Comparison of ENCODE assay signal across 8 cellular contexts in the genomic region with DNA sequence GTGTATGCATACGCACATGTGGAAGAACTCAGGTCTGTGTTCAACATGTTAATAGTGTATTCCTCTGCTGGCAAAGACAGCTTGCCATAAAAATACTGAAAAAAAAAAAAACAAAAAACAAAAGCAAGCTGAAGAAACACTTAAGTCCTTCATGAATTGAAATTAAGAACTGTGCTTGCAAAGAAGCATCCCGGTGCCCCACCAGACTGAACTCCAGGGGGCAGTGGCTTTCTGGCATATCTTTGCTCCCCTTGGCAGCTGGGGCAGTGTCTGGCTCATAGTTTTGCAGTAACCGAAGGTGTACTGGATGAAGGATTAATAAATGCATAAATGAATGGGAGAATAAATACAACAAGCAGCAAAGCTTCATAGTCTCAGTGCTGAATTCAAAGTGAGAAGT.
DNase-seq lines count a peak whose midpoint lies in the region; ATAC-seq and TF ChIP-seq lines count a peak whose summit lies in the region.

No MANE protein-coding gene starts in this region.

- peak; percentile 67 for TF ChIP-seq CTCF in SK-N-SH (IDR thresholded peaks at IDR 0.05)

- 62% methylated on average over 3 of the region's 3 CpGs for WGBS in SK-N-SH (ENCODE audit: low lambda C conversion rate)

- no peak overlapping the region for H3K4me3 Mint-ChIP-seq in activated CD4-positive, alpha-beta memory T cell treated with anti-CD3 and anti-CD28 coated beads for 36 hours
- no peak overlapping the region for H3K4me3 Mint-ChIP-seq in activated CD4-positive, alpha-beta memory T cell treated with anti-CD3 and anti-CD28 coated beads, Interleukin-2, amount 10 ng/mL, durations not matched to agents 7 days and 5 days

- no peaks in the 10 kb centered on the region for H4K20me1 ChIP-seq in SK-N-SH (ENCODE audit: insufficient read depth)

- TF ChIP-seq EP300 in SK-N-SH (IDR thresholded peaks at IDR 0.05; ENCODE audit: borderline replicate concordance in 1 of 2, low read depth in 1 of 2, low read length in 1 of 2): no peak

- no peaks in the 10 kb centered on the region for H3K4me1 Mint-ChIP-seq in activated CD4-positive, alpha-beta memory T cell treated with anti-CD3 and anti-CD28 coated beads for 36 hours (ENCODE audit: low read depth)
- no peaks in the 10 kb centered on the region for H3K4me1 Mint-ChIP-seq in activated CD4-positive, alpha-beta memory T cell treated with anti-CD3 and anti-CD28 coated beads, Interleukin-2, amount 10 ng/mL, durations not matched to agents 7 days and 5 days

- no peaks in the 10 kb centered on the region for H3F3A ChIP-seq in SK-N-SH (replicated peaks; ENCODE audit: insufficient read depth)

- POLR2A ChIA-PET in activated CD4-positive, alpha-beta memory T cell treated with anti-CD3 and anti-CD28 coated beads for 36 hours (lab: Charles Lee): no interaction called here
- POLR2A ChIA-PET in activated CD4-positive, alpha-beta memory T cell treated with anti-CD3 and anti-CD28 coated beads, Interleukin-2, amount 10 ng/mL, durations not matched to agents 7 days and 5 days (lab: Charles Lee): no interaction called here
- POLR2A ChIA-PET in SK-N-SH (lab: Yijun Ruan, JAX): no interaction called here

- no peak overlapping the region for H3K4me3 ChIP-seq in SK-N-SH (ENCODE audit: low read depth in 2 of 2, low read length in 1 of 2)

- no peaks in the 10 kb centered on the region for H3K36me3 Mint-ChIP-seq in activated CD4-positive, alpha-beta memory T cell treated with anti-CD3 and anti-CD28 coated beads for 36 hours
- H3K36me3 Mint-ChIP-seq in activated CD4-positive, alpha-beta memory T cell treated with anti-CD3 and anti-CD28 coated beads, Interleukin-2, amount 10 ng/mL, durations not matched to agents 7 days and 5 days (ENCODE audit: low read depth): no peaks in the 10 kb centered on the region

- no peak overlapping the region for H3K4me2 ChIP-seq in SK-N-SH

- intact Hi-C loops in activated CD4-positive, alpha-beta memory T cell treated with anti-CD3 and anti-CD28 coated beads for 36 hours (cut with micrococcal nuclease): loop anchor here (5.0 kb wide), 1 partner anchor 197 kb away; no protein-coding TSS in a partner anchor
- intact Hi-C loops in sciatic nerve (cut with DNase I): loop anchor here (10.0 kb wide), 1 partner anchor 189 kb away; a partner anchor contains a TSS

- DNase-seq in activated CD4-positive, alpha-beta memory T cell treated with anti-CD3 and anti-CD28 coated beads for 36 hours: peak; percentile 18
- no peak for DNase-seq in activated CD4-positive, alpha-beta memory T cell treated with anti-CD3 and anti-CD28 coated beads, Interleukin-2, amount 10 ng/mL, durations not matched to agents 7 days and 5 days
- DNase-seq in SK-N-SH: peak; percentile 30
- DNase-seq in germinal center (ENCODE audit: low spot score): peak; percentile 14
- DNase-seq in sciatic nerve (ENCODE audit: low spot score): peak; percentile 67
- no peak for DNase-seq in RPMI8226
- no peak for DNase-seq in activated gamma-delta T cell (lab: John Stamatoyannopoulos, UW)

- TF ChIP-seq RAD21 in SK-N-SH (IDR thresholded peaks at IDR 0.05; ENCODE audit: low read length): peak; percentile 73

- no peak overlapping the region for H3K27ac ChIP-seq in SK-N-SH (ENCODE audit: low read depth in 2 of 2, low read length in 1 of 2)

- ATAC-seq in sciatic nerve (peak; percentile 37), HG03442 (IDR thresholded peaks at IDR 0.05; ENCODE audit: unreplicated experiment) (no peak)

- H3K9me3 ChIP-seq in SK-N-SH: no peaks in the 10 kb centered on the region

- no peaks in the 10 kb centered on the region for H3K9me2 ChIP-seq in SK-N-SH

- no peak overlapping the region for H3K27ac Mint-ChIP-seq in activated CD4-positive, alpha-beta memory T cell treated with anti-CD3 and anti-CD28 coated beads for 36 hours
- H3K27ac Mint-ChIP-seq in activated CD4-positive, alpha-beta memory T cell treated with anti-CD3 and anti-CD28 coated beads, Interleukin-2, amount 10 ng/mL, durations not matched to agents 7 days and 5 days: no peak overlapping the region

- no peaks in the 10 kb centered on the region for H3K27me3 ChIP-seq in SK-N-SH (ENCODE audit: insufficient read depth)

- H3K9me3 Mint-ChIP-seq in activated CD4-positive, alpha-beta memory T cell treated with anti-CD3 and anti-CD28 coated beads for 36 hours: no peaks in the 10 kb centered on the region
- H3K9me3 Mint-ChIP-seq in activated CD4-positive, alpha-beta memory T cell treated with anti-CD3 and anti-CD28 coated beads, Interleukin-2, amount 10 ng/mL, durations not matched to agents 7 days and 5 days: no peaks in the 10 kb centered on the region

- H3K36me3 ChIP-seq in SK-N-SH (replicated peaks in 1 of 2; ENCODE audit: control insufficient read depth in 1 of 2, insufficient read depth in 2 of 2, low read length in 1 of 2): no peaks in the 10 kb centered on the region

- H3K9ac ChIP-seq in SK-N-SH: no peak overlapping the region

- H2AFZ ChIP-seq in SK-N-SH (ENCODE audit: low read depth): no peak overlapping the region

- peaks cover 13% of the 10 kb centered on the region for H3K27me3 Mint-ChIP-seq in activated CD4-positive, alpha-beta memory T cell treated with anti-CD3 and anti-CD28 coated beads for 36 hours
- H3K27me3 Mint-ChIP-seq in activated CD4-positive, alpha-beta memory T cell treated with anti-CD3 and anti-CD28 coated beads, Interleukin-2, amount 10 ng/mL, durations not matched to agents 7 days and 5 days: peaks cover 13% of the 10 kb centered on the region

- CTCF ChIA-PET in activated CD4-positive, alpha-beta memory T cell treated with anti-CD3 and anti-CD28 coated beads for 36 hours (lab: Charles Lee): no interaction called here
- CTCF ChIA-PET in activated CD4-positive, alpha-beta memory T cell treated with anti-CD3 and anti-CD28 coated beads, Interleukin-2, amount 10 ng/mL, durations not matched to agents 7 days and 5 days (lab: Charles Lee): no interaction called here
- CTCF ChIA-PET in SK-N-SH (lab: Yijun Ruan, JAX): interaction anchor here (0.9 to 4.2 kb wide), 13 partner anchors 9 to 353 kb away, joined by 3 to 48 read pairs (median 5); a partner anchor contains a TSS

- peaks cover 0 to 3% of the 10 kb centered on the region in 2 experiments; a peak in 2 of 4 replicates for H3K4me1 ChIP-seq in SK-N-SH (ENCODE audit: control insufficient read depth in 1 of 2, insufficient read depth in 2 of 2, low read depth in 1 of 2, low read length in 1 of 2)

- no peaks in the 10 kb centered on the region for H3K79me2 ChIP-seq in SK-N-SH (ENCODE audit: insufficient read depth)

TF ChIP-seq in SK-N-SH, 30 proteins besides CTCF, POLR2A, EP300 and RAD21:
- no peak for TF ChIP-seq YY1 (IDR thresholded peaks at IDR 0.05; ENCODE audit: low read depth)
- TF ChIP-seq SMC3 (IDR thresholded peaks at IDR 0.05; ENCODE audit: low read depth, low read length): peak; percentile 85

Comparison
In these comparisons a context has a peak if more than half of its experiments do, and no peak if none do; other contexts are left out.
1. DNase-seq: peak in activated CD4-positive, alpha-beta memory T cell treated with anti-CD3 and anti-CD28 coated beads for 36 hours (single experiment), SK-N-SH (single experiment), germinal center (single experiment) and sciatic nerve (single experiment); none in activated CD4-positive, alpha-beta memory T cell treated with anti-CD3 and anti-CD28 coated beads, Interleukin-2, amount 10 ng/mL, durations not matched to agents 7 days and 5 days (single experiment), RPMI8226 (single experiment) and activated gamma-delta T cell (single experiment).